ENCODE assay signal across 15 cellular contexts in the genomic region with DNA sequence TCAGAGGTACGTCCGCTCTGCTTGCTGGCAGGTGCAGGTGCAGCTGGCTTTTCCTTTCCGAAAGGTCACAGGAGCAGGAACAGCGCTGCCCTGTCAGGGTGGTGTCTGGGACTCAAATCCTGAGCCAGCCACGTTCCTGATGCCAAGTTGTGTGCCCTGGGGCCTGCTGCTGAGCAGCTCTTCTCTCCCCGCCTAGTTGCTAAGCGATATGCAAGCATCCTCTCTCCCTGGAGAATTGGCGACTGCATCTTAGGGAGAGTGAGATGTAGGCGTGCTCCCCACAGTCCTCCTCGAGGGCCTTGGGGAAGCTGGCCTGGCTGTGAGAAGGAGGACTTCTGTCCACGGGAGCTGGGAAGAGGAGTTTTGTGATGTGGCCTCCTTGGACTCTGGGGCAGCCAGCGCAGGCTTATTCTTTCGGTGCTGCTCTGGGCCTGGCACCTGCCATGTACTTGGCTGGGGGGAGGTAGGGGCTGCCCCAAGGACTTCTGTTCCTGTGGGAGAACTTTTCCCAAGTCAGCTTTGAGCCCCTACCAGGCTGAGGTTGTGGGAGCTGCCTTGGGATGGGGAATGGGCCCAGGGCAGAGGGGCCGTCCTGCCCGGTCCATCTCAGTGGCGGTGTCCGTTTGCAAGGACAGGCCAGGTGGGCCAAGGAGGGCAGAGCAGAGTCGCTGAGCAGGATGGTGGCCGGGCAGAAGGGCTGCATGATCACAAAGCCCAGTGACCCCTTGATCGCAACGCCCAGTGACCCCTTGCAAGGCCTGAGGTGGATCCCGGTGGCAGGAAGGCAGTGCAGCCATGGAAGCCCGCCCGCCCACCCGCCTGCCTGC.
DNase-seq lines count a peak whose midpoint lies in the region; ATAC-seq and TF ChIP-seq lines count a peak whose summit lies in the region.
"Had no signal": no experiment of that assay in that cellular context is flagged by ENCODE, and none has a peak within 500 bp of the region (broad histone marks: within the 10 kb centered on the region; RNA-seq: fewer than 3 reads in every experiment).

No MANE protein-coding gene starts in this region.

- no peaks in the 10 kb centered on the region for H3K27me3 Mint-ChIP-seq in activated CD4-positive, alpha-beta memory T cell treated with anti-CD3 and anti-CD28 coated beads, Interleukin-2, amount 10 ng/mL, durations not matched to agents 7 days and 5 days
- peaks cover 2% of the 10 kb centered on the region for H3K27me3 Mint-ChIP-seq in activated CD4-positive, alpha-beta memory T cell treated with anti-CD3 and anti-CD28 coated beads for 36 hours
- H3K27me3 Mint-ChIP-seq in brain = no peaks in the 10 kb centered on the region
- H3K27me3 Mint-ChIP-seq: CD4-positive, alpha-beta T cell had no signal

- H3K4me3 Mint-ChIP-seq in activated CD4-positive, alpha-beta memory T cell treated with anti-CD3 and anti-CD28 coated beads, Interleukin-2, amount 10 ng/mL, durations not matched to agents 7 days and 5 days = no peak overlapping the region
- H3K4me3 Mint-ChIP-seq in activated CD4-positive, alpha-beta memory T cell treated with anti-CD3 and anti-CD28 coated beads for 36 hours = no peak overlapping the region
- peak overlapping the region in 1 of 5 experiments; percentile 47 for H3K4me3 Mint-ChIP-seq in brain
- H3K4me3 Mint-ChIP-seq: CD4-positive, alpha-beta T cell had no signal

- H3K36me3 Mint-ChIP-seq in activated CD4-positive, alpha-beta memory T cell treated with anti-CD3 and anti-CD28 coated beads, Interleukin-2, amount 10 ng/mL, durations not matched to agents 7 days and 5 days (ENCODE audit: low read depth) = no peaks in the 10 kb centered on the region
- no peaks in the 10 kb centered on the region for H3K36me3 Mint-ChIP-seq in activated CD4-positive, alpha-beta memory T cell treated with anti-CD3 and anti-CD28 coated beads for 36 hours
- H3K36me3 Mint-ChIP-seq in brain = no peaks in the 10 kb centered on the region

- TF ChIP-seq CTCF in brain (conservative IDR thresholded peaks at IDR 0.05) = no peak

- H3K4me1 Mint-ChIP-seq in activated CD4-positive, alpha-beta memory T cell treated with anti-CD3 and anti-CD28 coated beads, Interleukin-2, amount 10 ng/mL, durations not matched to agents 7 days and 5 days = no peaks in the 10 kb centered on the region
- no peaks in the 10 kb centered on the region for H3K4me1 Mint-ChIP-seq in activated CD4-positive, alpha-beta memory T cell treated with anti-CD3 and anti-CD28 coated beads for 36 hours (ENCODE audit: low read depth)
- H3K4me1 Mint-ChIP-seq in brain = peaks cover 70% of the 10 kb centered on the region

- POLR2A ChIA-PET in activated CD4-positive, alpha-beta memory T cell treated with anti-CD3 and anti-CD28 coated beads, Interleukin-2, amount 10 ng/mL, durations not matched to agents 7 days and 5 days (lab: Charles Lee) = no interaction called here
- POLR2A ChIA-PET in activated CD4-positive, alpha-beta memory T cell treated with anti-CD3 and anti-CD28 coated beads for 36 hours (lab: Charles Lee) = no interaction called here

- ATAC-seq in GM21447 (IDR thresholded peaks at IDR 0.05; ENCODE audit: unreplicated experiment) = no peak

- H3K27ac Mint-ChIP-seq in activated CD4-positive, alpha-beta memory T cell treated with anti-CD3 and anti-CD28 coated beads, Interleukin-2, amount 10 ng/mL, durations not matched to agents 7 days and 5 days = no peak overlapping the region
- H3K27ac Mint-ChIP-seq in activated CD4-positive, alpha-beta memory T cell treated with anti-CD3 and anti-CD28 coated beads for 36 hours = no peak overlapping the region
- H3K27ac Mint-ChIP-seq in brain = peak overlapping the region in 4 of 5 experiments; percentile 75 to 96 (median 90)
- H3K27ac Mint-ChIP-seq: CD4-positive, alpha-beta T cell had no signal

- DNase-seq in activated CD4-positive, alpha-beta memory T cell treated with anti-CD3 and anti-CD28 coated beads, Interleukin-2, amount 10 ng/mL, durations not matched to agents 7 days and 5 days = peak; percentile 5
- no peak for DNase-seq in activated CD4-positive, alpha-beta memory T cell treated with anti-CD3 and anti-CD28 coated beads for 36 hours
- DNase-seq in mesenteric fat pad (ENCODE audit: low spot score) = peak; percentile 65
- DNase-seq in DMS79 (lab: John Stamatoyannopoulos, UW) = no peak
- DNase-seq in activated gamma-delta T cell (lab: John Stamatoyannopoulos, UW) = no peak
- DNase-seq: Calu3; CD4-positive, alpha-beta T cell; KG1; NCI-H1048; NCI-H1436 treated with DMSO at 0.1 percent for 48 hours had no signal

- H3K9me3 Mint-ChIP-seq in activated CD4-positive, alpha-beta memory T cell treated with anti-CD3 and anti-CD28 coated beads, Interleukin-2, amount 10 ng/mL, durations not matched to agents 7 days and 5 days = no peaks in the 10 kb centered on the region
- H3K9me3 Mint-ChIP-seq in activated CD4-positive, alpha-beta memory T cell treated with anti-CD3 and anti-CD28 coated beads for 36 hours = no peaks in the 10 kb centered on the region
- H3K9me3 Mint-ChIP-seq in brain = no peaks in the 10 kb centered on the region
- H3K9me3 Mint-ChIP-seq: CD4-positive, alpha-beta T cell had no signal

- intact Hi-C loops in activated CD4-positive, alpha-beta memory T cell treated with anti-CD3 and anti-CD28 coated beads for 36 hours (cut with micrococcal nuclease) = loop anchor here (10.0 kb wide), 1 partner anchor 222 kb away; no protein-coding TSS in a partner anchor

- CTCF ChIA-PET in activated CD4-positive, alpha-beta memory T cell treated with anti-CD3 and anti-CD28 coated beads, Interleukin-2, amount 10 ng/mL, durations not matched to agents 7 days and 5 days (lab: Charles Lee) = no interaction called here
- CTCF ChIA-PET in activated CD4-positive, alpha-beta memory T cell treated with anti-CD3 and anti-CD28 coated beads for 36 hours (lab: Charles Lee) = interaction anchor here (1.4 kb wide), 1 partner anchor 33 kb away, joined by 4 read pairs; no protein-coding TSS in a partner anchor

- peak overlapping the region; percentile 31 for H3K27ac ChIP-seq in temporal lobe (ENCODE audit: low read depth, low read length)
- H3K27ac ChIP-seq: GM23248, RWPE1 had no signal

Comparison
In these comparisons a context has a peak if more than half of its experiments do, and no peak if none do; other contexts are left out.
1. DNase-seq: peak in activated CD4-positive, alpha-beta memory T cell treated with anti-CD3 and anti-CD28 coated beads, Interleukin-2, amount 10 ng/mL, durations not matched to agents 7 days and 5 days (single experiment) and mesenteric fat pad (single experiment); none in activated CD4-positive, alpha-beta memory T cell treated with anti-CD3 and anti-CD28 coated beads for 36 hours (single experiment), DMS79 (single experiment) and activated gamma-delta T cell (single experiment).
2. H3K27ac Mint-ChIP-seq: peak in brain (4 of 5); none in activated CD4-positive, alpha-beta memory T cell treated with anti-CD3 and anti-CD28 coated beads, Interleukin-2, amount 10 ng/mL, durations not matched to agents 7 days and 5 days (single experiment) and activated CD4-positive, alpha-beta memory T cell treated with anti-CD3 and anti-CD28 coated beads for 36 hours (single experiment).